In the genomic region with DNA sequence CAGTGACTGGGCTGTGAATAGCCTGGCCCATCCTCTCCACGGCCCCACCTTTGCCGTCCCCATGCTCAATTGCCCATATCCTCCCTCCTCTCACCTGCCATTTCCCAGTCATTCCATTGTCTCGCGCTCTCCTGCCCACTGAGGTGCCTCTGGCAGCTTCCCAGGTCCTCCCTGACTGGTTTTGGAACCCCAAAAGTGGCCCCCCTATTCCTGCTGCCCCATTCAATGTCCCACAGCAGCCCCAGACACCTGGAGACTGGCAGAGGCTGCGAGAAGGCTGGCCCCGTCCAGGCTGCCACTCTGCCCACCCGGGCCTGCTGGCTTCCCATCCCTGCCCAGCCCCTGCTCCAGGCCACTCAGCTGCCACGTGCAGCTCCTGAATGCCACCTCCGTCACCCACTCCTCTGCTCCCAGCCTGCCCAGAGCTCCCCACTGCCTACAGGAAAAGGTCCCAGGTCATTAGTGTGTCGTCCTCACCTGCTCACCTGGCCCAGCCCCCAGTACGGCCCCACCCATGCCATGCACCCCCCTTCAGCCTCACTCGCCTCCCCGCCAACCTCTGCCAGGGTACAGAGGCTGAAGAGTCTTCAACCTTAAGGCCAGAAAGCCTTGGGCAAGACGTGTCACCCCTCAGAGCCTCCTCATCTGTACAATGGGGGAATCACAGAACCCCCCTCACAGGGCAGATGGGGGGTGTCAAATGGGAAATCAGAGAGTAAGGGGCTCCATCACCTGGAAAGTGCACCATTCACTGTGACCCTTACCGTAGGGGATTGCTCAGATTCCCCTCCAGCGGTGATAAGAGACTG, we compare ENCODE assay signal across 27 cellular contexts. TPM values are rescaled to one million over a fixed set of nuclear protein-coding genes. Genes with fewer than 3 reads are reported as not detected.
DNase-seq lines count a peak whose midpoint lies in the region; ATAC-seq and TF ChIP-seq lines count a peak whose summit lies in the region.
"Had no signal": no experiment of that assay in that cellular context is flagged by ENCODE, and none has a peak within 500 bp of the region (broad histone marks: within the 10 kb centered on the region; RNA-seq: fewer than 3 reads in every experiment).

No MANE protein-coding gene starts in this region.

- H3K79me2 ChIP-seq in hepatocyte, result no peaks in the 10 kb centered on the region

- H3K27ac Mint-ChIP-seq in osteocyte (ENCODE audit: unreplicated experiment), result no peak overlapping the region
- H3K27ac Mint-ChIP-seq: activated CD8-positive, alpha-beta T cell treated with anti-CD3 and anti-CD28 coated beads, Interleukin-2, amount 10 ng/mL, durations not matched to agents 7 days and 5 days had no signal

- H4K20me1 ChIP-seq in hepatocyte (ENCODE audit: insufficient read depth, poor library complexity, severe bottlenecking), result no peaks in the 10 kb centered on the region

- no peaks in the 10 kb centered on the region for H3K27me3 Mint-ChIP-seq in osteocyte (ENCODE audit: unreplicated experiment)
- H3K27me3 Mint-ChIP-seq: central memory CD8-positive, alpha-beta T cell had no signal

- peak; percentile 18; the same call in 1 of the 2 replicates for TF ChIP-seq RAD21 in Ishikawa (IDR thresholded peaks at IDR 0.05; ENCODE audit: low read depth)

- H2AFZ ChIP-seq in hepatocyte, result no peak overlapping the region
- H2AFZ ChIP-seq: GM23248 had no signal

- no peak overlapping the region for H3K4me3 Mint-ChIP-seq in osteocyte (ENCODE audit: unreplicated experiment)
- H3K4me3 Mint-ChIP-seq: activated CD8-positive, alpha-beta T cell treated with anti-CD3 and anti-CD28 coated beads, Interleukin-2, amount 10 ng/mL, durations not matched to agents 7 days and 5 days; CD4-positive, CD25-positive, alpha-beta regulatory T cell; central memory CD8-positive, alpha-beta T cell had no signal

- ATAC-seq in HG02588 (IDR thresholded peaks at IDR 0.05; ENCODE audit: unreplicated experiment), result no peak
- ATAC-seq: activated CD8-positive, alpha-beta T cell treated with anti-CD3 and anti-CD28 coated beads, Interleukin-2, amount 10 ng/mL, durations not matched to agents 7 days and 5 days; esophagus mucosa; left colon; mucosa of descending colon had no signal

- no peak overlapping the region for H3K4me2 ChIP-seq in hepatocyte
- H3K4me2 ChIP-seq: KMS-11 had no signal

- no peak overlapping the region for H3K4me3 ChIP-seq in hepatocyte
- H3K4me3 ChIP-seq: GM23248, mucosa of descending colon had no signal

- WGBS in hepatocyte (ENCODE audit: low lambda C conversion rate, missing lambda C conversion rate), result 86% methylated on average over 14 of the region's 16 CpGs

- H3K27ac ChIP-seq in hepatocyte, result no peak overlapping the region
- H3K27ac ChIP-seq: GM23248, KMS-11 had no signal

- no peaks in the 10 kb centered on the region for H3K27me3 ChIP-seq in hepatocyte

- H3K9me2 ChIP-seq in hepatocyte (replicated peaks; ENCODE audit: insufficient read depth), result no peaks in the 10 kb centered on the region

- no peaks in the 10 kb centered on the region for H3K4me1 ChIP-seq in hepatocyte (ENCODE audit: insufficient read depth)

- H3K9me3 ChIP-seq in hepatocyte (ENCODE audit: low read depth), result no peaks in the 10 kb centered on the region
- H3K9me3 ChIP-seq: mucosa of descending colon had no signal

- TF ChIP-seq CTCF in hepatocyte (IDR thresholded peaks at IDR 0.05; ENCODE audit: poor library complexity) (no peak), osteocyte (IDR thresholded peaks at IDR 0.05) (no peak)

- TF ChIP-seq EP300 in Ishikawa (IDR thresholded peaks at IDR 0.05; ENCODE audit: borderline replicate concordance), result peak; percentile 94

- H3K36me3 ChIP-seq in hepatocyte (replicated peaks; ENCODE audit: insufficient read depth, low read depth), result no peaks in the 10 kb centered on the region

- no peaks in the 10 kb centered on the region for H3K36me3 Mint-ChIP-seq in osteocyte (ENCODE audit: unreplicated experiment)
- H3K36me3 Mint-ChIP-seq: CD4-positive, CD25-positive, alpha-beta regulatory T cell had no signal

- DNase-seq in D341Med (ENCODE audit: low spot score) (peak; percentile 32), hepatocyte (ENCODE audit: low spot score) (peak; percentile 2), osteocyte (ENCODE audit: extremely low spot score, unreplicated experiment) (peak; percentile 78), SIG-M5 (lab: John Stamatoyannopoulos, UW) (no peak), hepatic stellate cell (ENCODE audit: low spot score) (no peak)
- DNase-seq: activated CD8-positive, alpha-beta T cell treated with anti-CD3 and anti-CD28 coated beads, Interleukin-2, amount 10 ng/mL, durations not matched to agents 7 days and 5 days; activated naive CD4-positive, alpha-beta T cell treated with anti-CD3 and anti-CD28 coated beads, Interleukin-2, amount 50 U/mL, for 16 hours; activated T-cell treated with anti-CD3 and anti-CD28 coated beads, Interleukin-2, amount 50 U/mL, for 1 hour; CD4-positive, CD25-positive, alpha-beta regulatory T cell; DMS153; effector CD4-positive, alpha-beta T cell; GF-D8; GM23248; NCI-H1930; NCI-H446 treated with DMSO at 0.1 percent for 48 hours; RPMI8226; stimulated activated CD4-positive, alpha-beta T cell treated with anti-CD3 and anti-CD28 coated beads, Interleukin-12 subunit alpha, Interleukin-12 subunit beta, amount 100 ng/mL, for 4 hours; stimulated activated CD8-positive, alpha-beta memory T cell treated with anti-CD3 and anti-CD28 coated beads, Interleukin-4, amount 100 ng/mL, for 48 hours; substantia nigra had no signal

- H3K9me3 Mint-ChIP-seq in osteocyte (ENCODE audit: unreplicated experiment), result no peaks in the 10 kb centered on the region
- H3K9me3 Mint-ChIP-seq: CD4-positive, CD25-positive, alpha-beta regulatory T cell; central memory CD8-positive, alpha-beta T cell had no signal

- no peaks in the 10 kb centered on the region for H3K4me1 Mint-ChIP-seq in osteocyte (ENCODE audit: unreplicated experiment)
- H3K4me1 Mint-ChIP-seq: central memory CD8-positive, alpha-beta T cell had no signal

TF ChIP-seq in Ishikawa, 13 proteins besides CTCF, POLR2A, EP300 and RAD21:
- peak; percentile 74 for TF ChIP-seq TEAD4 (IDR thresholded peaks at IDR 0.05)
- peak; percentile 95 for TF ChIP-seq NFIC (IDR thresholded peaks at IDR 0.05)
- TF ChIP-seq, protein P1, sequence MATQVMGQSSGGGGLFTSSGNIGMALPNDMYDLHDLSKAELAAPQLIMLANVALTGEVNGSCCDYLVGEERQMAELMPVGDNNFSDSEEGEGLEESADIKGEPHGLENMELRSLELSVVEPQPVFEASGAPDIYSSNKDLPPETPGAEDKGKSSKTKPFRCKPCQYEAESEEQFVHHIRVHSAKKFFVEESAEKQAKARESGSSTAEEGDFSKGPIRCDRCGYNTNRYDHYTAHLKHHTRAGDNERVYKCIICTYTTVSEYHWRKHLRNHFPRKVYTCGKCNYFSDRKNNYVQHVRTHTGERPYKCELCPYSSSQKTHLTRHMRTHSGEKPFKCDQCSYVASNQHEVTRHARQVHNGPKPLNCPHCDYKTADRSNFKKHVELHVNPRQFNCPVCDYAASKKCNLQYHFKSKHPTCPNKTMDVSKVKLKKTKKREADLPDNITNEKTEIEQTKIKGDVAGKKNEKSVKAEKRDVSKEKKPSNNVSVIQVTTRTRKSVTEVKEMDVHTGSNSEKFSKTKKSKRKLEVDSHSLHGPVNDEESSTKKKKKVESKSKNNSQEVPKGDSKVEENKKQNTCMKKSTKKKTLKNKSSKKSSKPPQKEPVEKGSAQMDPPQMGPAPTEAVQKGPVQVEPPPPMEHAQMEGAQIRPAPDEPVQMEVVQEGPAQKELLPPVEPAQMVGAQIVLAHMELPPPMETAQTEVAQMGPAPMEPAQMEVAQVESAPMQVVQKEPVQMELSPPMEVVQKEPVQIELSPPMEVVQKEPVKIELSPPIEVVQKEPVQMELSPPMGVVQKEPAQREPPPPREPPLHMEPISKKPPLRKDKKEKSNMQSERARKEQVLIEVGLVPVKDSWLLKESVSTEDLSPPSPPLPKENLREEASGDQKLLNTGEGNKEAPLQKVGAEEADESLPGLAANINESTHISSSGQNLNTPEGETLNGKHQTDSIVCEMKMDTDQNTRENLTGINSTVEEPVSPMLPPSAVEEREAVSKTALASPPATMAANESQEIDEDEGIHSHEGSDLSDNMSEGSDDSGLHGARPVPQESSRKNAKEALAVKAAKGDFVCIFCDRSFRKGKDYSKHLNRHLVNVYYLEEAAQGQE (IDR thresholded peaks at IDR 0.05; ENCODE audit: low read depth), result no peak
- no peak for TF ChIP-seq CREB1 (IDR thresholded peaks at IDR 0.05; ENCODE audit: low read depth)
- TF ChIP-seq EGR1 (IDR thresholded peaks at IDR 0.05), result peak; percentile 49; the same call in 1 of the 2 replicates
- TF ChIP-seq ZBTB7A (IDR thresholded peaks at IDR 0.05; ENCODE audit: low read depth), result 0 out of 2 replicates have a peak, but pooled peaks have one; percentile 14
- peak; percentile 94 for TF ChIP-seq TCF12 (IDR thresholded peaks at IDR 0.05; ENCODE audit: low read depth)
- no peak for TF ChIP-seq TAF1 (IDR thresholded peaks at IDR 0.05; ENCODE audit: low read depth)
- TF ChIP-seq YY1 (IDR thresholded peaks at IDR 0.05; ENCODE audit: low read depth), result peak; percentile 64; the same call in 1 of the 2 replicates
- peak; percentile 50; the same call in 1 of the 2 replicates for TF ChIP-seq FOXM1 (IDR thresholded peaks at IDR 0.05; ENCODE audit: borderline replicate concordance, low read depth)
- TF ChIP-seq, protein P2, sequence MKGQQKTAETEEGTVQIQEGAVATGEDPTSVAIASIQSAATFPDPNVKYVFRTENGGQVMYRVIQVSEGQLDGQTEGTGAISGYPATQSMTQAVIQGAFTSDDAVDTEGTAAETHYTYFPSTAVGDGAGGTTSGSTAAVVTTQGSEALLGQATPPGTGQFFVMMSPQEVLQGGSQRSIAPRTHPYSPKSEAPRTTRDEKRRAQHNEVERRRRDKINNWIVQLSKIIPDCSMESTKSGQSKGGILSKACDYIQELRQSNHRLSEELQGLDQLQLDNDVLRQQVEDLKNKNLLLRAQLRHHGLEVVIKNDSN (IDR thresholded peaks at IDR 0.05), result no peak
- TF ChIP-seq CEBPB (IDR thresholded peaks at IDR 0.05), result 0 out of 2 replicates have a peak, but pooled peaks have one; percentile 15
- TF ChIP-seq, protein P3, sequence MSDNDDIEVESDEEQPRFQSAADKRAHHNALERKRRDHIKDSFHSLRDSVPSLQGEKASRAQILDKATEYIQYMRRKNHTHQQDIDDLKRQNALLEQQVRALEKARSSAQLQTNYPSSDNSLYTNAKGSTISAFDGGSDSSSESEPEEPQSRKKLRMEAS (IDR thresholded peaks at IDR 0.05), result peak; percentile 62; the same call in 1 of the 2 replicates

RNA-seq across cellular contexts. Expression of a gene that starts 37.5 kb away (rescaled TPM):
- total RNA-seq in hepatocyte, result 0.24 and 0.50 TPM in 2 replicates
- polyA plus RNA-seq in hepatocyte, result 0.08 and 0.30 TPM in 2 replicates
- total RNA-seq in osteocyte, result 0.43 and 0.57 TPM in 2 replicates
- total RNA-seq: activated CD8-positive, alpha-beta T cell treated with anti-CD3 and anti-CD28 coated beads, Interleukin-2, amount 10 ng/mL, durations not matched to agents 7 days and 5 days; aorta; CD4-positive, CD25-positive, alpha-beta regulatory T cell; esophagus mucosa; GM23248; left colon; mucosa of descending colon had no signal
- polyA plus RNA-seq: aorta; CD4-positive, CD25-positive, alpha-beta regulatory T cell; GM23248 had no signal

RNA-seq across cellular contexts. Expression of a gene that starts 50.4 kb away (rescaled TPM):
- total RNA-seq in hepatocyte, result 92.4 and 98.9 TPM in 2 replicates
- 169 and 171 TPM in 2 replicates for polyA plus RNA-seq in hepatocyte
- 39.3 and 49.3 TPM in 2 replicates for total RNA-seq in osteocyte
- total RNA-seq: CD4-positive, CD25-positive, alpha-beta regulatory T cell had no signal

Comparison
In these comparisons a context has a peak if more than half of its experiments do, and no peak if none do; other contexts are left out.
1. DNase-seq: peak in D341Med (single experiment), hepatocyte (single experiment) and osteocyte (single experiment); none in SIG-M5 (single experiment) and hepatic stellate cell (single experiment).